25 cellular contexts compared by ENCODE assay signal in genomic region chr3:11009898-11010297, GRCh38. TPM values are rescaled to one million over a fixed set of nuclear protein-coding genes. Genes with fewer than 3 reads are reported as not detected.
A peak's percentile ranks its signal among the peaks of the same experiment; 100 is the strongest.
DNase-seq lines count a peak whose midpoint lies in the region; TF ChIP-seq lines count a peak whose summit lies in the region.
"Had no signal": no experiment of that assay in that cellular context is flagged by ENCODE, and none has a peak within 500 bp of the region (broad histone marks: within the 10 kb centered on the region; RNA-seq: fewer than 3 reads in every experiment).

No MANE protein-coding gene starts in this region.

- no peak overlapping the region for H3K4me3 ChIP-seq in lower leg skin (ENCODE audit: low read depth, poor library complexity, severe bottlenecking)

- no peak for TF ChIP-seq CTCF in lower leg skin (IDR thresholded peaks at IDR 0.05)

- 75 to 80% methylated on average over 4 of the region's 4 CpGs for WGBS in lower leg skin, 2 donors

- H3K27ac ChIP-seq in caudate nucleus (ENCODE audit: low read depth, low read length) (peak overlapping the region; percentile 56), temporal lobe (ENCODE audit: low read depth, low read length) (peak overlapping the region; percentile 92)
- H3K27ac ChIP-seq: 22Rv1 had no signal

- intact Hi-C loops in lower leg skin (cut with DNase I; ENCODE audit: low total_unique reads): no loop called here

- DNase-seq in NCI-H748 (lab: John Stamatoyannopoulos, UW; ENCODE audit: unreplicated experiment): peak; percentile 10
- no peak for DNase-seq in NCI-H748 treated with DMSO at 0.1 percent for 48 hours (lab: John Stamatoyannopoulos, UW)
- DNase-seq in caudate nucleus (lab: John Stamatoyannopoulos, UW): no peak
- peak; percentile 12 for DNase-seq in midbrain (lab: John Stamatoyannopoulos, UW)
- DNase-seq in iPS-NIHi11 (ENCODE audit: low spot score): no peak
- no peak for DNase-seq in NCI-H345 treated with DMSO at 0.1 percent for 48 hours (lab: John Stamatoyannopoulos, UW; ENCODE audit: unreplicated experiment)
- DNase-seq in lower leg skin (ENCODE audit: low spot score in 2 of 2): no peak
- DNase-seq: ACHN, Calu3, DMS79 treated with DMSO at 0.1 percent for 48 hours, GF-D8, Karpas-422, NCI-H1092 treated with DMSO at 0.1 percent for 48 hours, NCI-H1436, NCI-H187, NCI-H2081 treated with DMSO at 0.1 percent for 48 hours, NCI-H2171, NCI-H446, NCI-H524 treated with DMSO at 0.1 percent for 48 hours, SIG-M5, SK-N-SH had no signal

- TF ChIP-seq POLR2A in lower leg skin (IDR thresholded peaks at IDR 0.05): no peak

RNA-seq across cellular contexts. Expression of gene SLC6A1, which starts 17.4 kb away (rescaled TPM):
- total RNA-seq in temporal lobe (54.6 TPM), lower leg skin (1 to 10 TPM in 2 of 4 donors, under 1 TPM in 1, not detected in 1; 0.10 to 2.3 (median 1.1) TPM)
- total RNA-seq: Calu3, HepG2, HT1080 had no signal

Comparison
In these comparisons a context has a peak if more than half of its experiments do, and no peak if none do; other contexts are left out.
1. DNase-seq: peak in NCI-H748 (single experiment) and midbrain (single experiment); none in NCI-H748 treated with DMSO at 0.1 percent for 48 hours (single experiment), caudate nucleus (0 of 61), iPS-NIHi11 (single experiment), NCI-H345 treated with DMSO at 0.1 percent for 48 hours (single experiment) and lower leg skin (0 of 2).
2. RNA of gene SLC6A1, which starts 17.4 kb away (total RNA-seq): 54.6 TPM in temporal lobe (single experiment); 0.10 to 2.3 TPM in lower leg skin; every median in the first group is over 10 times any median in the second.